Comparison of ENCODE assay signal across 8 cellular contexts in the genomic region with DNA sequence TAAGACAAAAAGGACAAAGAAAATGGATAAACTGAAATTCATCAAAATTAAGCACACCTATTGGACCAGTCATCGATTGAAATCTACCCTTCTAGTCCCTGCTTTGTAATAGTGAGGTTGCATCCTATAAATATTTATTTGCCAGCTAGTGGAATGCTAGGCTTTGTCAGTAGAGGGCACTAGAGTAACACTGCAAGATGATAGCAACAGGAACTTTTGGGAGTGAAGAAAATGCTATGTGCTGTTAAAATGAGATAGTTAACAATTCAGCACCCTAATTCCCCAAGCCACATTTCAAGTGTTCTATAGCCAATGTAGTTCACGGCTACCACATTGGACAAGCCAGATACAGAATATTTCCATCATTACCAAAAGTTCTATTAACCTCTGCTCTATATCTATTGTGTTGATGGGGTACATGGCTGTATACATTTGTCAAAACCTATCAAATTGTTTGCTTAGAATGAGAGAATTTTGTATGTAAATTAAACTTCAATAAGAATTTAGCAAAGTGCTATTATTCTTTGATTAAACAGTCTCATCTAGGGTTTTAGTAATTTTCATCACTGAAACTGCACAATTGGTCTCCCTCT.
DNase-seq lines count a peak whose midpoint lies in the region; ATAC-seq and TF ChIP-seq lines count a peak whose summit lies in the region.

No MANE protein-coding gene starts in this region.

- no peaks in the 10 kb centered on the region for H3K4me1 ChIP-seq in Peyer's patch

- no peak overlapping the region for H3K4me3 Mint-ChIP-seq in effector memory CD8-positive, alpha-beta T cell

- ATAC-seq in Right ventricle myocardium superior (ENCODE audit: poor library complexity) (peak; percentile 78), GM21390 (IDR thresholded peaks at IDR 0.05; ENCODE audit: unreplicated experiment) (peak; percentile 92), HG03571 (IDR thresholded peaks at IDR 0.05; ENCODE audit: unreplicated experiment) (peak; percentile 89)
- ATAC-seq in effector memory CD8-positive, alpha-beta T cell (replicated peaks) = peak; percentile 52

- no peak overlapping the region for H3K27ac Mint-ChIP-seq in effector memory CD8-positive, alpha-beta T cell

- TF ChIP-seq CTCF in Peyer's patch (IDR thresholded peaks at IDR 0.05) = peak; percentile 44 to 97 (median 88)

- H3K27ac ChIP-seq in Peyer's patch = no peak overlapping the region

- H3K36me3 ChIP-seq in Peyer's patch = no peaks in the 10 kb centered on the region

- peaks cover 12 to 24% of the 10 kb centered on the region in 2 donors for H3K27me3 Mint-ChIP-seq in effector memory CD8-positive, alpha-beta T cell

- no peak for DNase-seq in Right ventricle myocardium superior
- no peak for DNase-seq in cardiac septum (ENCODE audit: low spot score)
- no peak for DNase-seq in Peyer's patch
- DNase-seq in effector memory CD8-positive, alpha-beta T cell = peak; percentile 14 to 40 (median 29)
- peak; percentile 31 for DNase-seq in midbrain (lab: John Stamatoyannopoulos, UW)
- no peak for DNase-seq in islet precursor cell

- no peak overlapping the region for H3K4me3 ChIP-seq in Peyer's patch

- no peaks in the 10 kb centered on the region for H3K4me1 Mint-ChIP-seq in effector memory CD8-positive, alpha-beta T cell (ENCODE audit: low read depth in 2 of 2)

- no peak for TF ChIP-seq POLR2A in Peyer's patch (IDR thresholded peaks at IDR 0.05)

- intact Hi-C loops in Right ventricle myocardium superior (cut with DNase I) (loop anchor here (10.0 kb wide), 1 partner anchor 864 kb away; no protein-coding TSS in a partner anchor), cardiac septum (cut with DNase I) (loop anchor here (5.0 kb wide), 1 partner anchor 347 kb away; no protein-coding TSS in a partner anchor)

- H3K9me3 ChIP-seq in Peyer's patch = no peaks in the 10 kb centered on the region

- no peaks in the 10 kb centered on the region for H3K27me3 ChIP-seq in Peyer's patch

- H3K36me3 Mint-ChIP-seq in effector memory CD8-positive, alpha-beta T cell (ENCODE audit: insufficient read depth) = no peaks in the 10 kb centered on the region

- no peaks in the 10 kb centered on the region for H3K9me3 Mint-ChIP-seq in effector memory CD8-positive, alpha-beta T cell

Comparison
In these comparisons a context has a peak if more than half of its experiments do, and no peak if none do; other contexts are left out.
1. DNase-seq: peak in effector memory CD8-positive, alpha-beta T cell (3 of 3) and midbrain (single experiment); none in Right ventricle myocardium superior (single experiment), cardiac septum (single experiment), Peyer's patch (0 of 3) and islet precursor cell (single experiment).
2. Peak in every context shown above with its lines, with median percentiles within 50 percentile points of each other: ATAC-seq.